ENCODE assay signal across 26 cellular contexts in the genomic region with DNA sequence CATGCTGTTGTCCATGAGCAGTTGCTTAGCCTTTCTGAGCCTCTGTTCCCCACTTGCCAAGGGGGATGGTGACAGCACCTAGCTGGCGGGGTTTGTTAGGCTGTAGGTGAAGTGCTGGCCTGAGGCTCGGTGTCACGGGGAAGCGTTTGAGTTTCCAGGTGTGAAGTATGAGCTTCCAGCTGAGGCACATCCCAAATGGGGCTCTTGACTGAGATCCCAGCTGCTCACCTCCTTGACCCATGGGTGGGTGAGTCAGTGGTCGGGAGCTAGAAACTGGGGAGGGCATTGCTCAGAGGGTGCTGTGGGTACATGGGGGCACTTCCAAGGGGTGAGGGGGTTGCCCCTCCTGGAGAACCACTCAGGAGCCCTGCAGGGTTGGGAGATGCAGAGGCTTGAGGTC.
"Had no signal": no experiment of that assay in that cellular context is flagged by ENCODE, and none has a peak within 500 bp of the region (broad histone marks: within the 10 kb centered on the region; RNA-seq: fewer than 3 reads in every experiment).

No MANE protein-coding gene starts in this region.

- H3K9me3 ChIP-seq: ascending aorta, SK-N-SH had no signal

- H3K4me3 ChIP-seq: ascending aorta, cardiac muscle cell, MG63, PC-9, SJSA1 had no signal

- H3K27me3 ChIP-seq: ascending aorta, cardiac muscle cell, SJSA1 had no signal

- H3K27me3 Mint-ChIP-seq: activated CD8-positive, alpha-beta T cell treated with anti-CD3 and anti-CD28 coated beads for 36 hours; activated naive CD8-positive, alpha-beta T cell had no signal

- H3K9ac ChIP-seq: SK-N-SH had no signal

- H3K4me3 Mint-ChIP-seq: activated CD4-positive, alpha-beta T cell treated with anti-CD3 and anti-CD28 coated beads, Interleukin-2, amount 10 ng/mL, durations not matched to agents 24 days and 14 days; activated CD8-positive, alpha-beta T cell treated with anti-CD3 and anti-CD28 coated beads for 36 hours; activated naive CD4-positive, alpha-beta T cell treated with anti-CD3 and anti-CD28 coated beads, Interleukin-2, amount 10 ng/mL, durations not matched to agents 7 days and 5 days; activated naive CD8-positive, alpha-beta T cell; T-helper 1 cell treated with Interleukin-12 subunit alpha and Interleukin-12 subunit beta and Interleukin-4 antibody, amounts not matched to agents 30 μg/mL and 1 μg/mL, for 36 hours; T-helper 2 cell treated with Interferon-gamma antibody and Interleukin-4, amounts not matched to agents 5 μg/mL and 100 μg/mL, for 36 hours had no signal

- H3K36me3 Mint-ChIP-seq: activated naive CD4-positive, alpha-beta T cell treated with anti-CD3 and anti-CD28 coated beads, Interleukin-2, amount 10 ng/mL, durations not matched to agents 7 days and 5 days; activated naive CD8-positive, alpha-beta T cell had no signal

- ATAC-seq: activated CD8-positive, alpha-beta T cell treated with anti-CD3 and anti-CD28 coated beads for 36 hours had no signal

- H3K9me3 Mint-ChIP-seq: activated CD4-positive, alpha-beta T cell treated with anti-CD3 and anti-CD28 coated beads, Interleukin-2, amount 10 ng/mL, durations not matched to agents 24 days and 14 days; activated CD8-positive, alpha-beta T cell treated with anti-CD3 and anti-CD28 coated beads for 36 hours; activated naive CD4-positive, alpha-beta T cell treated with anti-CD3 and anti-CD28 coated beads, Interleukin-2, amount 10 ng/mL, durations not matched to agents 7 days and 5 days; T-helper 1 cell treated with Interleukin-12 subunit alpha and Interleukin-12 subunit beta and Interleukin-4 antibody, amounts not matched to agents 30 μg/mL and 1 μg/mL, for 36 hours; T-helper 2 cell treated with Interferon-gamma antibody and Interleukin-4, amounts not matched to agents 5 μg/mL and 100 μg/mL, for 36 hours had no signal

- H3K36me3 ChIP-seq: ascending aorta, cardiac muscle cell, MG63, SJSA1 had no signal

- H3K27ac ChIP-seq: ascending aorta, cardiac muscle cell, PC-9, SJSA1 had no signal

- H3K4me1 Mint-ChIP-seq: activated CD4-positive, alpha-beta T cell treated with anti-CD3 and anti-CD28 coated beads, Interleukin-2, amount 10 ng/mL, durations not matched to agents 24 days and 14 days; activated naive CD4-positive, alpha-beta T cell treated with anti-CD3 and anti-CD28 coated beads, Interleukin-2, amount 10 ng/mL, durations not matched to agents 7 days and 5 days had no signal

- FAIRE-seq: TTC549 had no signal

- DNase-seq: activated CD4-positive, alpha-beta T cell treated with anti-CD3 and anti-CD28 coated beads, Interleukin-2, amount 10 ng/mL, durations not matched to agents 24 days and 14 days; activated CD4-positive, alpha-beta T cell treated with anti-CD3 and anti-CD28 coated beads, Interleukin-2, amount 50 U/mL, for 4 hours; activated CD8-positive, alpha-beta T cell treated with anti-CD3 and anti-CD28 coated beads for 36 hours; activated effector memory CD4-positive, alpha-beta T cell treated with Interleukin-2 at 50 U/mL for 16 hours; activated naive CD4-positive, alpha-beta T cell treated with anti-CD3 and anti-CD28 coated beads, Interleukin-2, amount 10 ng/mL, durations not matched to agents 7 days and 5 days; amygdala; Kasumi-1; KG1; MG63; MV-4-11; NCI-H1092; NCI-H1436 treated with DMSO at 0.1 percent for 48 hours; NCI-H1694 treated with DMSO at 0.1 percent for 48 hours; NCI-H2029; NCI-H345; NCI-H524 treated with DMSO at 0.1 percent for 48 hours; PC-9; SHP77 treated with DMSO at 0.1 percent for 48 hours; SK-N-SH had no signal

- H3K4me1 ChIP-seq: ascending aorta, SJSA1 had no signal

- H3K27ac Mint-ChIP-seq: activated CD4-positive, alpha-beta T cell treated with anti-CD3 and anti-CD28 coated beads, Interleukin-2, amount 10 ng/mL, durations not matched to agents 24 days and 14 days; activated CD8-positive, alpha-beta T cell treated with anti-CD3 and anti-CD28 coated beads for 36 hours; activated naive CD4-positive, alpha-beta T cell treated with anti-CD3 and anti-CD28 coated beads, Interleukin-2, amount 10 ng/mL, durations not matched to agents 7 days and 5 days; activated naive CD8-positive, alpha-beta T cell; T-helper 1 cell treated with Interleukin-12 subunit alpha and Interleukin-12 subunit beta and Interleukin-4 antibody, amounts not matched to agents 30 μg/mL and 1 μg/mL, for 36 hours; T-helper 2 cell treated with Interferon-gamma antibody and Interleukin-4, amounts not matched to agents 5 μg/mL and 100 μg/mL, for 36 hours had no signal
